In genomic region chr7:155448632-155449007, GRCh38 we compare ENCODE assay signal across 17 cellular contexts. TPM values are rescaled to one million over a fixed set of nuclear protein-coding genes. Genes with fewer than 3 reads are reported as not detected.
DNase-seq lines count a peak whose midpoint lies in the region; ATAC-seq, FAIRE-seq and TF ChIP-seq lines count a peak whose summit lies in the region.
"Had no signal": no experiment of that assay in that cellular context is flagged by ENCODE, and none has a peak within 500 bp of the region (broad histone marks: within the 10 kb centered on the region; RNA-seq: fewer than 3 reads in every experiment).

No MANE protein-coding gene starts in this region.

- no peaks in the 10 kb centered on the region for H3K36me3 Mint-ChIP-seq in T-cell
- H3K36me3 Mint-ChIP-seq: CD8-positive, alpha-beta memory T cell had no signal

- FAIRE-seq in pancreas (lab: Jason Lieb, UNC), result no peak
- FAIRE-seq: HTR-8/SVneo had no signal

- no peak for TF ChIP-seq EP300 in tibial nerve (IDR thresholded peaks at IDR 0.05)

- H3K4me3 Mint-ChIP-seq in T-cell, result no peak overlapping the region
- H3K4me3 Mint-ChIP-seq: CD8-positive, alpha-beta memory T cell had no signal

- TF ChIP-seq CTCF in pancreas (IDR thresholded peaks at IDR 0.05), result no peak
- TF ChIP-seq CTCF in tibial nerve (IDR thresholded peaks at IDR 0.05), result no peak

- peaks cover 71% of the 10 kb centered on the region for H3K27me3 ChIP-seq in iPS DF 6.9 (ENCODE audit: control insufficient read depth, insufficient read depth, low read length)
- H3K27me3 ChIP-seq in pancreas, result peaks cover 0 to 58% (median 13%) of the 10 kb centered on the region in 4 donors
- H3K27me3 ChIP-seq in tibial nerve, result peaks cover 2 to 77% of the 10 kb centered on the region in 2 donors

- no peak for TF ChIP-seq POLR2A in tibial nerve (IDR thresholded peaks at IDR 0.05)

- H3K27ac ChIP-seq in iPS DF 6.9 (ENCODE audit: low read length) (no peak overlapping the region), pancreas (no peak overlapping the region), tibial nerve (no peak overlapping the region)
- H3K27ac ChIP-seq: 22Rv1, ascending aorta had no signal

- no CpG with 5 or more reads among the region's 35 CpGs for WGBS in iPS DF 6.9 (ENCODE audit: insufficient coverage, insufficient read length)
- 3 to 4% methylated on average over 31 to 35 of the region's 35 CpGs for WGBS in pancreas, 2 donors
- WGBS in tibial nerve, 2 donors, result 1 to 3% methylated on average over 15 to 35 of the region's 35 CpGs

- H3K4me1 Mint-ChIP-seq in T-cell, result peaks cover 10 to 16% (median 12%) of the 10 kb centered on the region in 3 donors

- H3K9me3 Mint-ChIP-seq in T-cell, result no peaks in the 10 kb centered on the region
- H3K9me3 Mint-ChIP-seq: CD8-positive, alpha-beta memory T cell had no signal

- no peaks in the 10 kb centered on the region for H3K9me3 ChIP-seq in iPS DF 6.9 (ENCODE audit: control insufficient read depth, insufficient read depth, low read length)
- H3K9me3 ChIP-seq in pancreas, result no peaks in the 10 kb centered on the region
- no peaks in the 10 kb centered on the region for H3K9me3 ChIP-seq in tibial nerve
- H3K9me3 ChIP-seq: ascending aorta had no signal

- DNase-seq in DMS 273 (lab: John Stamatoyannopoulos, UW; ENCODE audit: unreplicated experiment) (peak; percentile 58), DMS 273 treated with DMSO at 0.1 percent for 48 hours (lab: John Stamatoyannopoulos, UW) (no peak), NCI-H69 (lab: John Stamatoyannopoulos, UW) (peak; percentile 13), iPS DF 6.9 (ENCODE audit: low read depth, low spot score) (no peak), pancreas (peak in 2 of 6 donors; percentile 60 to 65), T-cell (no peak), tibial nerve (ENCODE audit: low spot score in 2 of 2) (no peak)
- DNase-seq in effector CD8-positive, alpha-beta T cell (lab: John Stamatoyannopoulos, UW), result no peak
- DNase-seq: dermis blood vessel endothelial cell, islet precursor cell, MV-4-11, NCI-H226, T-helper 9 cell had no signal

- H3K36me3 ChIP-seq in iPS DF 6.9 (ENCODE audit: control insufficient read depth, insufficient read depth, low read length), result no peaks in the 10 kb centered on the region
- H3K36me3 ChIP-seq in pancreas, result no peaks in the 10 kb centered on the region
- no peaks in the 10 kb centered on the region for H3K36me3 ChIP-seq in tibial nerve
- H3K36me3 ChIP-seq: ascending aorta had no signal

- ATAC-seq in pancreas (peak in 3 of 4 donors; percentile 25 to 67 (median 30)), T-cell (replicated peaks in 1 of 4) (no peak)

- CTCF ChIA-PET in T-cell (lab: Charles Lee), result no interaction called here

- H3K27ac Mint-ChIP-seq in T-cell, result no peak overlapping the region

- peak overlapping the region; percentile 1; the same call in 1 of the 2 replicates for H3K4me3 ChIP-seq in iPS DF 6.9 (ENCODE audit: low read length)
- no peak overlapping the region for H3K4me3 ChIP-seq in pancreas
- H3K4me3 ChIP-seq in tibial nerve, result no peak overlapping the region
- H3K4me3 ChIP-seq: ascending aorta had no signal

- intact Hi-C loops in pancreas (cut with DNase I), result no loop called here

- peaks cover 6% of the 10 kb centered on the region for H3K4me1 ChIP-seq in iPS DF 6.9 (ENCODE audit: control insufficient read depth, insufficient read depth, low read length)
- peaks cover 0 to 4% (median 0%) of the 10 kb centered on the region in 3 donors for H3K4me1 ChIP-seq in pancreas
- H3K4me1 ChIP-seq in tibial nerve, result peaks cover 0 to 37% (median 2%) of the 10 kb centered on the region in 4 donors

- POLR2A ChIA-PET in T-cell (lab: Charles Lee), result no interaction called here

- H3K27me3 Mint-ChIP-seq in T-cell, result peaks cover 37 to 71% of the 10 kb centered on the region in 2 donors

RNA-seq across cellular contexts. Expression of gene EN2, which starts 9.3 kb away (rescaled TPM):
- total RNA-seq in pancreas (not detected), T-cell (not detected), tibial nerve (under 1 TPM in 2 of 4 donors, not detected in 2; under 0.01 to 0.98 TPM)
- not detected for polyA plus RNA-seq in pancreas
- total RNA-seq: ascending aorta; CD8-positive, alpha-beta memory T cell; dermis blood vessel endothelial cell had no signal
- polyA plus RNA-seq: CD8-positive, alpha-beta memory T cell had no signal

Comparison
In these comparisons a context has a peak if more than half of its experiments do, and no peak if none do; other contexts are left out.
1. DNase-seq: peak in DMS 273 (single experiment) and NCI-H69 (single experiment); none in DMS 273 treated with DMSO at 0.1 percent for 48 hours (single experiment), iPS DF 6.9 (single experiment), T-cell (0 of 34), tibial nerve (0 of 2) and effector CD8-positive, alpha-beta T cell (single experiment).
2. ATAC-seq: peak in pancreas (3 of 4); none in T-cell (0 of 4).